In genomic region chr2:139924070-139924469, GRCh38 we compare ENCODE assay signal across 1 cellular context.
TF ChIP-seq lines count a peak whose summit lies in the region.

No MANE protein-coding gene starts in this region.

TF ChIP-seq in GM23338, 12 proteins besides CTCF, POLR2A, EP300 and RAD21 (continued from another document):
- peak; percentile 50; the same call in 1 of the 2 replicates for TF ChIP-seq ZNF462 (CRISPR knock-in tag; IDR thresholded peaks at IDR 0.05)
- TF ChIP-seq JUNB (IDR thresholded peaks at IDR 0.05; ENCODE audit: unreplicated experiment): no peak
- no peak for TF ChIP-seq CREB1 (CRISPR knock-in tag; IDR thresholded peaks at IDR 0.05; ENCODE audit: low read depth)
- no peak for TF ChIP-seq ZNF331 (CRISPR knock-in tag; IDR thresholded peaks at IDR 0.05; ENCODE audit: low read depth)
TF ChIP-seq in GM23338: peak in this region for 1.
